In genomic region chr6:26502169-26502568, GRCh38 we compare ENCODE assay signal across 9 cellular contexts. TPM values are rescaled to one million over a fixed set of nuclear protein-coding genes. Genes with fewer than 3 reads are reported as not detected.
A peak's percentile ranks its signal among the peaks of the same experiment; 100 is the strongest.
DNase-seq lines count a peak whose midpoint lies in the region; ATAC-seq and TF ChIP-seq lines count a peak whose summit lies in the region.
"Had no signal": no experiment of that assay in that cellular context is flagged by ENCODE, and none has a peak within 500 bp of the region (broad histone marks: within the 10 kb centered on the region; RNA-seq: fewer than 3 reads in every experiment).

No MANE protein-coding gene starts in this region.

- peak; percentile 70 for DNase-seq in GM12865 (ENCODE audit: low read depth)
- no peak for DNase-seq in H7
- no peak for DNase-seq in activated CD8-positive, alpha-beta T cell treated with anti-CD3 and anti-CD28 coated beads for 36 hours
- DNase-seq in natural killer cell = no peak
- no peak for DNase-seq in activated CD4-positive, CD25-positive, alpha-beta regulatory T cell (lab: John Stamatoyannopoulos, UW)
- no peak for DNase-seq in HEK293T (ENCODE audit: extremely low spot score)
- no peak for DNase-seq in NCI-H2171 (lab: John Stamatoyannopoulos, UW)

- H3K9me3 Mint-ChIP-seq in activated CD8-positive, alpha-beta T cell treated with anti-CD3 and anti-CD28 coated beads for 36 hours = no peaks in the 10 kb centered on the region
- H3K9me3 Mint-ChIP-seq in natural killer cell = no peaks in the 10 kb centered on the region

- TF ChIP-seq CTCF in GM12865 (IDR thresholded peaks at IDR 0.05; ENCODE audit: insufficient read depth, low read depth, low read length, missing control alignments) (no peak), natural killer cell (IDR thresholded peaks at IDR 0.05) (no peak)
- TF ChIP-seq CTCF in activated CD8-positive, alpha-beta T cell treated with anti-CD3 and anti-CD28 coated beads for 36 hours (IDR thresholded peaks at IDR 0.05) = no peak

- POLR2A ChIA-PET in activated CD8-positive, alpha-beta T cell treated with anti-CD3 and anti-CD28 coated beads for 36 hours (lab: Charles Lee) = interaction anchor here (1.6 kb wide), 1 partner anchor 36 kb away, joined by 6 read pairs; the partner anchor contains the start of gene HMGN4
- POLR2A ChIA-PET in HEK293T (lab: Yijun Ruan, JAX) = interaction anchor here (1.4 kb wide), 1 partner anchor 28 kb away, joined by 4 read pairs; no protein-coding TSS in a partner anchor

- peaks cover 26% of the 10 kb centered on the region for H3K27me3 Mint-ChIP-seq in activated CD8-positive, alpha-beta T cell treated with anti-CD3 and anti-CD28 coated beads for 36 hours
- peaks cover 38 to 45% of the 10 kb centered on the region in 2 donors for H3K27me3 Mint-ChIP-seq in natural killer cell (ENCODE audit: low read depth in 2 of 2)

- H3K27me3 ChIP-seq in H7 (ENCODE audit: control insufficient read depth, insufficient read depth, low read length) = peaks cover 28% of the 10 kb centered on the region

- peak overlapping the region; percentile 70 for H3K4me3 Mint-ChIP-seq in activated CD8-positive, alpha-beta T cell treated with anti-CD3 and anti-CD28 coated beads for 36 hours
- H3K4me3 Mint-ChIP-seq in natural killer cell = peak overlapping the region; percentile 86

- intact Hi-C loops in activated CD8-positive, alpha-beta T cell treated with anti-CD3 and anti-CD28 coated beads for 36 hours (cut with micrococcal nuclease) = no loop called here
- intact Hi-C loops in natural killer cell (cut with micrococcal nuclease) = no loop called here

- no peak for ATAC-seq in activated CD8-positive, alpha-beta T cell treated with anti-CD3 and anti-CD28 coated beads for 36 hours
- ATAC-seq in natural killer cell = peak in 1 of 3 donors; percentile 24
- ATAC-seq in GM21423 (IDR thresholded peaks at IDR 0.05; ENCODE audit: unreplicated experiment) = no peak

- peaks cover 13% of the 10 kb centered on the region for H3K4me1 Mint-ChIP-seq in activated CD8-positive, alpha-beta T cell treated with anti-CD3 and anti-CD28 coated beads for 36 hours (ENCODE audit: low read depth)
- H3K4me1 Mint-ChIP-seq in natural killer cell = peaks cover 11% of the 10 kb centered on the region in 2 donors

- H3K4me3 ChIP-seq in GM12865 (ENCODE audit: low read depth, low read length) (peak overlapping the region; percentile 37), H7 (ENCODE audit: insufficient read depth, low read depth, low read length) (peak overlapping the region; percentile 47; the same call in 1 of the 2 replicates)

- H3K36me3 Mint-ChIP-seq in activated CD8-positive, alpha-beta T cell treated with anti-CD3 and anti-CD28 coated beads for 36 hours (ENCODE audit: low read depth) = no peaks in the 10 kb centered on the region
- H3K36me3 Mint-ChIP-seq in natural killer cell = no peaks in the 10 kb centered on the region

- no peak overlapping the region for H3K27ac Mint-ChIP-seq in activated CD8-positive, alpha-beta T cell treated with anti-CD3 and anti-CD28 coated beads for 36 hours
- no peak overlapping the region for H3K27ac Mint-ChIP-seq in natural killer cell

- CTCF ChIA-PET in activated CD8-positive, alpha-beta T cell treated with anti-CD3 and anti-CD28 coated beads for 36 hours (lab: Charles Lee) = interaction anchor here (1.0 to 1.6 kb wide), 4 partner anchors 9 to 28 kb away, joined by 3 to 4 read pairs (median 3); no protein-coding TSS in a partner anchor
- CTCF ChIA-PET in HEK293T (lab: Yijun Ruan, JAX) = no interaction called here

- no peaks in the 10 kb centered on the region for H3K36me3 ChIP-seq in H7 (replicated peaks; ENCODE audit: control insufficient read depth, insufficient read depth, low read length)

TF ChIP-seq in HEK293T, 16 proteins besides CTCF, POLR2A, EP300 and RAD21:
- no peak for TF ChIP-seq L3MBTL2 (conservative IDR thresholded peaks at IDR 0.05)
- no peak for TF ChIP-seq FOXA1 (IDR thresholded peaks at IDR 0.05)
- no peak for TF ChIP-seq HDGF (IDR thresholded peaks at IDR 0.05; ENCODE audit: borderline replicate concordance)

RNA-seq across cellular contexts. Expression of gene BTN1A1, which starts 2.1 kb away (rescaled TPM):
- total RNA-seq in H7 (2014; rRNA removed; shearing (Covaris generic)) = 0.11 TPM in 1 of 2 replicates, not detected in the other
- total RNA-seq in activated CD8-positive, alpha-beta T cell treated with anti-CD3 and anti-CD28 coated beads for 36 hours = under 1 TPM in 1 of 2 experiments, not detected in 1; 0.11 TPM
- not detected for total RNA-seq in natural killer cell
- total RNA-seq: mucosa of gallbladder had no signal

RNA-seq across cellular contexts. Expression of gene HMGN4, which starts 36.0 kb away (rescaled TPM):
- 88.9 and 93.0 TPM in 2 replicates for total RNA-seq in H7 (2014; rRNA removed; shearing (Covaris generic))
- total RNA-seq in activated CD8-positive, alpha-beta T cell treated with anti-CD3 and anti-CD28 coated beads for 36 hours = 10 to 100 TPM; 80.2 to 83.3 TPM
- 10 to 100 TPM; 55.7 to 80.6 (median 70.3) TPM for total RNA-seq in natural killer cell

RNA-seq across cellular contexts. Expression of gene BTN2A1, which starts 44.4 kb away (rescaled TPM):
- total RNA-seq in H7 (2014; rRNA removed; shearing (Covaris generic)) = 7.6 and 8.2 TPM in 2 replicates
- 10 to 100 TPM; 14.2 to 16.2 TPM for total RNA-seq in activated CD8-positive, alpha-beta T cell treated with anti-CD3 and anti-CD28 coated beads for 36 hours
- 10 to 100 TPM; 33.8 to 51.2 (median 43.3) TPM for total RNA-seq in natural killer cell
